In genomic region chr2:73110622-73111299, GRCh38 we compare ENCODE assay signal across 9 cellular contexts. TPM values are rescaled to one million over a fixed set of nuclear protein-coding genes. Genes with fewer than 3 reads are reported as not detected.
DNase-seq lines count a peak whose midpoint lies in the region; ATAC-seq and TF ChIP-seq lines count a peak whose summit lies in the region.
"Had no signal": no experiment of that assay in that cellular context is flagged by ENCODE, and none has a peak within 500 bp of the region (broad histone marks: within the 10 kb centered on the region; RNA-seq: fewer than 3 reads in every experiment).

No MANE protein-coding gene starts in this region.

- POLR2A ChIA-PET in MCF 10A (lab: Yijun Ruan, JAX), result interaction anchor here (0.5 to 3.8 kb wide), 12 partner anchors 8 to 123 kb away, joined by 3 to 28 read pairs (median 6); partner anchors contain the start of genes CCT7, PRADC1 and SFXN5

- H3K27ac ChIP-seq in lung (ENCODE audit: low read depth in 1 of 2, low read length in 1 of 2) (peak overlapping the region; percentile 6 to 28), upper lobe of left lung (peak overlapping the region in 1 of 4 donors; percentile 88)

- H3K27me3 ChIP-seq in lung (ENCODE audit: control insufficient read depth, insufficient read depth), result no peaks in the 10 kb centered on the region
- H3K27me3 ChIP-seq in upper lobe of left lung, result peaks cover 0 to 4% (median 0%) of the 10 kb centered on the region in 4 donors

- no peak for DNase-seq in activated naive CD4-positive, alpha-beta T cell treated with anti-CD3 and anti-CD28 coated beads, Interleukin-2, amount 10 ng/mL, durations not matched to agents 7 days and 5 days
- no peak for DNase-seq in activated naive CD4-positive, alpha-beta T cell treated with anti-CD3 and anti-CD28 coated beads, Interleukin-2, amount 50 U/mL, for 16 hours
- DNase-seq in MCF 10A (ENCODE audit: unreplicated experiment) (no peak), lung (ENCODE audit: low spot score) (no peak), upper lobe of left lung (no peak), ureter (ENCODE audit: low spot score) (no peak)
- DNase-seq: DND-41 had no signal

- H3K4me3 ChIP-seq in lung, result no peak overlapping the region
- H3K4me3 ChIP-seq in upper lobe of left lung, result peak overlapping the region in 3 of 4 donors; percentile 69 to 73 (median 72)

- intact Hi-C loops in MCF 10A (cut with micrococcal nuclease), result no loop called here

- H3K27ac Mint-ChIP-seq in activated naive CD4-positive, alpha-beta T cell treated with anti-CD3 and anti-CD28 coated beads, Interleukin-2, amount 10 ng/mL, durations not matched to agents 7 days and 5 days, result no peak overlapping the region
- H3K27ac Mint-ChIP-seq in MCF 10A (ENCODE audit: low read depth, unreplicated experiment), result peak overlapping the region; percentile 89

- ATAC-seq in lung (ENCODE audit: insufficient read depth, low FRiP score) (no peak), upper lobe of left lung (ENCODE audit: low FRiP score in 2 of 2) (no peak), GM18870 (IDR thresholded peaks at IDR 0.05; ENCODE audit: unreplicated experiment) (no peak), GM21717 (IDR thresholded peaks at IDR 0.05; ENCODE audit: unreplicated experiment) (no peak)

- H3K4me1 ChIP-seq in lung (ENCODE audit: control insufficient read depth in 2 of 2, insufficient read depth in 2 of 2, low read length in 2 of 2) (peaks cover 10 to 12% of the 10 kb centered on the region in 2 donors), upper lobe of left lung (peaks cover 23 to 47% (median 33%) of the 10 kb centered on the region in 4 donors)

- H3K4me1 Mint-ChIP-seq in activated naive CD4-positive, alpha-beta T cell treated with anti-CD3 and anti-CD28 coated beads, Interleukin-2, amount 10 ng/mL, durations not matched to agents 7 days and 5 days, result peaks cover 33% of the 10 kb centered on the region
- peaks cover 35% of the 10 kb centered on the region for H3K4me1 Mint-ChIP-seq in MCF 10A (ENCODE audit: insufficient read depth, unreplicated experiment)

- H3K36me3 Mint-ChIP-seq in activated naive CD4-positive, alpha-beta T cell treated with anti-CD3 and anti-CD28 coated beads, Interleukin-2, amount 10 ng/mL, durations not matched to agents 7 days and 5 days, result no peaks in the 10 kb centered on the region
- peaks cover 1% of the 10 kb centered on the region for H3K36me3 Mint-ChIP-seq in MCF 10A (ENCODE audit: insufficient read depth, unreplicated experiment)

- CTCF ChIA-PET in activated naive CD4-positive, alpha-beta T cell treated with anti-CD3 and anti-CD28 coated beads, Interleukin-2, amount 10 ng/mL, durations not matched to agents 7 days and 5 days (lab: Charles Lee), result interaction anchor here (2.1 to 2.7 kb wide), 2 partner anchors 25 to 67 kb away, joined by 6 to 10 read pairs; no protein-coding TSS in a partner anchor
- CTCF ChIA-PET in MCF 10A (lab: Yijun Ruan, JAX), result interaction anchor here (0.5 to 5.3 kb wide), 6 partner anchors 25 to 215 kb away, joined by 3 to 51 read pairs (median 4); no protein-coding TSS in a partner anchor

- H3K36me3 ChIP-seq in lung (ENCODE audit: control insufficient read depth in 2 of 2, insufficient read depth in 2 of 2, low read length in 2 of 2) (no peaks in the 10 kb centered on the region), upper lobe of left lung (no peaks in the 10 kb centered on the region)

- no peak for TF ChIP-seq EP300 in upper lobe of left lung (IDR thresholded peaks at IDR 0.05)

- peak overlapping the region; percentile 78 for H3K4me3 Mint-ChIP-seq in activated naive CD4-positive, alpha-beta T cell treated with anti-CD3 and anti-CD28 coated beads, Interleukin-2, amount 10 ng/mL, durations not matched to agents 7 days and 5 days
- peak overlapping the region; percentile 96 for H3K4me3 Mint-ChIP-seq in MCF 10A (ENCODE audit: unreplicated experiment)

- H3K27me3 Mint-ChIP-seq in activated naive CD4-positive, alpha-beta T cell treated with anti-CD3 and anti-CD28 coated beads, Interleukin-2, amount 10 ng/mL, durations not matched to agents 7 days and 5 days, result peaks cover 47% of the 10 kb centered on the region
- no peaks in the 10 kb centered on the region for H3K27me3 Mint-ChIP-seq in MCF 10A (ENCODE audit: insufficient read depth, unreplicated experiment)

- H3K9me3 Mint-ChIP-seq in activated naive CD4-positive, alpha-beta T cell treated with anti-CD3 and anti-CD28 coated beads, Interleukin-2, amount 10 ng/mL, durations not matched to agents 7 days and 5 days, result no peaks in the 10 kb centered on the region
- no peaks in the 10 kb centered on the region for H3K9me3 Mint-ChIP-seq in MCF 10A (ENCODE audit: unreplicated experiment)

- no peaks in the 10 kb centered on the region for H3K9me3 ChIP-seq in lung (ENCODE audit: control insufficient read depth in 2 of 2, insufficient read depth in 1 of 2, low read length in 1 of 2)
- no peaks in the 10 kb centered on the region for H3K9me3 ChIP-seq in upper lobe of left lung

- no TSS peak for BruUV-seq in MCF 10A (replicated peaks; lab: Mats Ljungman, UMichigan)

- 85 to 91% methylated on average over 3 of the region's 3 CpGs for WGBS in lung, 2 donors
- WGBS in upper lobe of left lung, 2 donors, result 80 to 81% methylated on average over 3 of the region's 3 CpGs

- TF ChIP-seq POLR2A in upper lobe of left lung (IDR thresholded peaks at IDR 0.05), result no peak

- TF ChIP-seq CTCF in MCF 10A (IDR thresholded peaks at IDR 0.05; ENCODE audit: unreplicated experiment) (no peak), lung (IDR thresholded peaks at IDR 0.05; ENCODE audit: control extremely low read depth, extremely low read depth) (no peak), upper lobe of left lung (IDR thresholded peaks at IDR 0.05) (no peak)

RNA-seq across cellular contexts. Expression of gene RAB11FIP5, which starts 2.0 kb away (rescaled TPM):
- total RNA-seq in MCF 10A (2022), result 35.6 and 36.9 TPM in 2 replicates
- 10 to 100 TPM; 11.0 to 23.8 TPM for total RNA-seq in lung
- 10 to 100 TPM; 10.0 to 12.7 TPM for polyA plus RNA-seq in lung
- total RNA-seq in upper lobe of left lung, result 10 to 100 TPM; 21.0 to 35.3 (median 29.9) TPM
- 26.1 TPM for total RNA-seq in ureter

RNA-seq across cellular contexts. Expression of gene SFXN5, which starts 39.2 kb away (rescaled TPM):
- total RNA-seq in MCF 10A (2022) (6.0 and 8.0 TPM in 2 replicates), lung (10 to 100 TPM; 10.4 to 15.6 TPM), upper lobe of left lung (10 to 100 TPM; 10.8 to 44.0 (median 13.7) TPM), ureter (28.6 TPM)
- polyA plus RNA-seq in lung, result 1 to 10 TPM; 8.3 to 8.9 TPM
